In the genomic region with DNA sequence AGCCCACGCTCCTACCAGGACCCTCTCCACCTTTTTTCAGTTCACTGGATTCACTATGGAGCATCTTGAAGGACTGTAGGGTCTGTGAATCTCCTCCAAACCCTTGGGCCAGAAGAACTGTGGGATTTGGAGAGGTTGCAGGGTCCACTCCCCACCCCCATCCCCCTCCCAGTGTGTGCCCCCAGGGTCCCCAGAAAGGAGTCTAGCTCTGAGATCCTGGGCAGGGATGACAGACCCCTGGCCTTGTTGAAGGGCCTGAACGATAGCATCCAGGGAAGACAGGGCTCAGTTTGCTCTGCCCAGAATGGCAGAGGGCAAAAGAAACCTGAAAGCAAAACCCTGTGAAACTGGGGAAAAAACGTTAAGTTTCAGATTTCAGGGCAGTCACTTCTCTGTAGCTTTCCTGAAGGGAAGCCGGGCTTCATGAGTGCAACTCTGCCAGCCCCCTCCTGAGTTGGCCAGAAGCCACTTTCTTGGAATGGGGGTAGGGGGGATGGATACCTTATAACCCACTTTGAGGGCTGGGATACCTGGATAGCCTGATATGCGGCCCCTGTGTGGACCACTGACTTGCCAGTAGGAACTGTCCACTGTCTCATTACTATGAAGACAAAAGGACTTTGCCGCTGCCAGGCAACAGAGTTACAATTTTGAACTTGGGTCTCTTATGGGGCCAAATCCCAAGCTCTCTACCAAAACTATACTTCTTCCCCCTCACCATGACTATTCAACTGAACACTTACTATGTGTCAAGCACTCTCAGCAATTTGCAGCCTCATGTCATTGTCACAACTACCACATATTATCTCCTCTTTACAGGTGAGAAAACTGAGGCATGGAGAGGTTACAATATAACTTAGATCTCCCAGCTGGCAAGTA, we compare ENCODE assay signal across 7 cellular contexts. TPM values are rescaled to one million over a fixed set of nuclear protein-coding genes. Genes with fewer than 3 reads are reported as not detected.
DNase-seq lines count a peak whose midpoint lies in the region; ATAC-seq and TF ChIP-seq lines count a peak whose summit lies in the region.

No MANE protein-coding gene starts in this region.

- H3K4me1 ChIP-seq in HCT116 (ENCODE audit: control insufficient read depth in 1 of 2, insufficient read depth in 2 of 2, low read length in 2 of 2) = peaks cover 14 to 44% of the 10 kb centered on the region in 2 experiments

- H4K20me1 ChIP-seq in HCT116 (ENCODE audit: insufficient read depth) = no peaks in the 10 kb centered on the region

- DNase-seq in HCT116 (ENCODE audit: low read depth, low spot score) (no peak), fibroblast of villous mesenchyme (ENCODE audit: low read depth) (no peak), NCI-H2029 (lab: John Stamatoyannopoulos, UW) (no peak), OCI-M1 (lab: John Stamatoyannopoulos, UW) (no peak)

- H3K4me3 ChIP-seq in HCT116 (replicated peaks in 1 of 2; ENCODE audit: low read depth in 1 of 2, low read length in 2 of 2) (no peak overlapping the region), WI38 (ENCODE audit: low read depth, low read length) (peak overlapping the region; percentile 71; the same call in 1 of the 2 replicates), fibroblast of villous mesenchyme (ENCODE audit: low read depth, low read length) (peak overlapping the region; percentile 74), skin epidermis (peak overlapping the region in 4 of 7 experiments; percentile 65 to 75 (median 70))

- TF ChIP-seq RAD21 in HCT116 (IDR thresholded peaks at IDR 0.05; ENCODE audit: low read depth) = no peak

- no peaks in the 10 kb centered on the region for H3K9me2 ChIP-seq in HCT116 (ENCODE audit: insufficient read depth)

- no peaks in the 10 kb centered on the region for H3K27me3 ChIP-seq in HCT116 (ENCODE audit: insufficient read depth, low read length)

- BruUV-seq in HCT116 (replicated peaks; lab: Mats Ljungman, UMichigan) = no TSS peak

- POLR2A ChIA-PET in HCT116 (lab: Charles Lee) = interaction anchor here (1.7 kb wide), 1 partner anchor 44 kb away, joined by 19 read pairs; a partner anchor contains a TSS

- H3K9me3 ChIP-seq in HCT116 (ENCODE audit: control insufficient read depth in 1 of 2, insufficient read depth in 1 of 2, low read depth in 1 of 2, low read length in 2 of 2) = no peaks in the 10 kb centered on the region

- CTCF ChIA-PET in HCT116 (lab: Charles Lee) = interaction anchor here (0.9 to 1.5 kb wide), 4 partner anchors 40 to 419 kb away, joined by 3 to 4 read pairs (median 4); a partner anchor contains a TSS

- no peak overlapping the region for H3K27ac ChIP-seq in HCT116 (ENCODE audit: low read depth, low read length)
- H3K27ac ChIP-seq in skin epidermis = peak overlapping the region in 18 of 21 experiments; percentile 49 to 97 (median 92)

- H3K4me2 ChIP-seq in HCT116 (ENCODE audit: low read length) = peak overlapping the region; percentile 93; the same call in 1 of the 2 replicates

- no peak overlapping the region for H3K9ac ChIP-seq in HCT116 (ENCODE audit: low read length)

- H2AFZ ChIP-seq in HCT116 (ENCODE audit: low read depth, low read length, poor library complexity, severe bottlenecking) = no peak overlapping the region

- H3K36me3 ChIP-seq in HCT116 (ENCODE audit: control insufficient read depth in 1 of 2, insufficient read depth in 2 of 2, low read length in 2 of 2) = no peaks in the 10 kb centered on the region

- intact Hi-C loops in HCT116 (cut with micrococcal nuclease) = loop anchor here (5.0 kb wide), 1 partner anchor 266 kb away; a partner anchor contains a TSS

- ATAC-seq in HCT116 (no peak), HG03095 (IDR thresholded peaks at IDR 0.05; ENCODE audit: unreplicated experiment) (no peak)

- no peak for TF ChIP-seq CTCF in HCT116 (IDR thresholded peaks at IDR 0.05 in 2 of 3, conservative IDR thresholded peaks at IDR 0.05 in 1 of 3; ENCODE audit: borderline replicate concordance in 1 of 3, insufficient read depth in 1 of 3, low read depth in 2 of 3, low read length in 2 of 3)
- no peak for TF ChIP-seq CTCF in WI38 (IDR thresholded peaks at IDR 0.05; ENCODE audit: low read depth, low read length)
- TF ChIP-seq CTCF in fibroblast of villous mesenchyme (IDR thresholded peaks at IDR 0.05; ENCODE audit: insufficient read depth, low read depth, low read length) = no peak

- peaks cover 11% of the 10 kb centered on the region for H3K79me2 ChIP-seq in HCT116 (ENCODE audit: insufficient read depth, low read length)

- no peak for TF ChIP-seq POLR2A in HCT116 (IDR thresholded peaks at IDR 0.05; ENCODE audit: borderline replicate concordance, extremely low read depth, insufficient read depth, insufficient read length)

- RAD21 ChIA-PET in HCT116 (lab: Charles Lee; ENCODE audit: low non-redundant PET in 1 of 2, low total read pairs in 2 of 2, uncharacterized antibody in 2 of 2, unreplicated experiment in 2 of 2) = interaction anchor here (0.8 to 1.5 kb wide), 3 partner anchors 12 to 276 kb away, joined by 3 to 4 read pairs (median 3); a partner anchor contains a TSS

TF ChIP-seq in HCT116, 20 proteins besides CTCF, POLR2A, EP300 and RAD21:
- TF ChIP-seq POLR2AphosphoS5 (IDR thresholded peaks at IDR 0.05; ENCODE audit: low read depth, low read length) (no peak), EGR1 (IDR thresholded peaks at IDR 0.05; ENCODE audit: low read depth) (no peak), ZFX (IDR thresholded peaks at IDR 0.05) (no peak), EZH2 (IDR thresholded peaks at IDR 0.05) (no peak), FOSL1 (IDR thresholded peaks at IDR 0.05; ENCODE audit: low read depth) (no peak), ELF1 (IDR thresholded peaks at IDR 0.05; ENCODE audit: borderline replicate concordance, low read depth) (no peak), CEBPB (IDR thresholded peaks at IDR 0.05; ENCODE audit: low read depth) (no peak), SIN3A (IDR thresholded peaks at IDR 0.05; ENCODE audit: low read depth) (no peak), EZH2phosphoT487 (IDR thresholded peaks at IDR 0.05; ENCODE audit: borderline replicate concordance) (no peak), JUND (IDR thresholded peaks at IDR 0.05) (no peak), ZNF274 (IDR thresholded peaks at IDR 0.05; ENCODE audit: low read depth, low read length) (no peak), SRF (IDR thresholded peaks at IDR 0.05; ENCODE audit: low read depth) (no peak), SP1 (IDR thresholded peaks at IDR 0.05; ENCODE audit: low read depth) (no peak), CBX3 (IDR thresholded peaks at IDR 0.05; ENCODE audit: low read depth) (no peak)
- TF ChIP-seq, protein P1, sequence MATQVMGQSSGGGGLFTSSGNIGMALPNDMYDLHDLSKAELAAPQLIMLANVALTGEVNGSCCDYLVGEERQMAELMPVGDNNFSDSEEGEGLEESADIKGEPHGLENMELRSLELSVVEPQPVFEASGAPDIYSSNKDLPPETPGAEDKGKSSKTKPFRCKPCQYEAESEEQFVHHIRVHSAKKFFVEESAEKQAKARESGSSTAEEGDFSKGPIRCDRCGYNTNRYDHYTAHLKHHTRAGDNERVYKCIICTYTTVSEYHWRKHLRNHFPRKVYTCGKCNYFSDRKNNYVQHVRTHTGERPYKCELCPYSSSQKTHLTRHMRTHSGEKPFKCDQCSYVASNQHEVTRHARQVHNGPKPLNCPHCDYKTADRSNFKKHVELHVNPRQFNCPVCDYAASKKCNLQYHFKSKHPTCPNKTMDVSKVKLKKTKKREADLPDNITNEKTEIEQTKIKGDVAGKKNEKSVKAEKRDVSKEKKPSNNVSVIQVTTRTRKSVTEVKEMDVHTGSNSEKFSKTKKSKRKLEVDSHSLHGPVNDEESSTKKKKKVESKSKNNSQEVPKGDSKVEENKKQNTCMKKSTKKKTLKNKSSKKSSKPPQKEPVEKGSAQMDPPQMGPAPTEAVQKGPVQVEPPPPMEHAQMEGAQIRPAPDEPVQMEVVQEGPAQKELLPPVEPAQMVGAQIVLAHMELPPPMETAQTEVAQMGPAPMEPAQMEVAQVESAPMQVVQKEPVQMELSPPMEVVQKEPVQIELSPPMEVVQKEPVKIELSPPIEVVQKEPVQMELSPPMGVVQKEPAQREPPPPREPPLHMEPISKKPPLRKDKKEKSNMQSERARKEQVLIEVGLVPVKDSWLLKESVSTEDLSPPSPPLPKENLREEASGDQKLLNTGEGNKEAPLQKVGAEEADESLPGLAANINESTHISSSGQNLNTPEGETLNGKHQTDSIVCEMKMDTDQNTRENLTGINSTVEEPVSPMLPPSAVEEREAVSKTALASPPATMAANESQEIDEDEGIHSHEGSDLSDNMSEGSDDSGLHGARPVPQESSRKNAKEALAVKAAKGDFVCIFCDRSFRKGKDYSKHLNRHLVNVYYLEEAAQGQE (IDR thresholded peaks at IDR 0.05; ENCODE audit: low read depth) = no peak
- TF ChIP-seq, protein P2, sequence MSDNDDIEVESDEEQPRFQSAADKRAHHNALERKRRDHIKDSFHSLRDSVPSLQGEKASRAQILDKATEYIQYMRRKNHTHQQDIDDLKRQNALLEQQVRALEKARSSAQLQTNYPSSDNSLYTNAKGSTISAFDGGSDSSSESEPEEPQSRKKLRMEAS (IDR thresholded peaks at IDR 0.05) = no peak

RNA-seq across cellular contexts. Expression of a gene that starts 1.6 kb away (rescaled TPM):
- total RNA-seq in HCT116 (2021; ENCODE audit: unreplicated experiment) (4.5 TPM), fibroblast of villous mesenchyme (0.86 and 0.97 TPM in 2 replicates)
- polyA plus RNA-seq in HCT116 (2012) = 5.0 and 5.1 TPM in 2 replicates

RNA-seq across cellular contexts. Expression of a gene that starts 3.7 kb away (rescaled TPM):
- 87.3 TPM for total RNA-seq in HCT116 (2021; ENCODE audit: unreplicated experiment)
- polyA plus RNA-seq in HCT116 (2012) = 79.5 and 97.2 TPM in 2 replicates
- 19.0 and 26.7 TPM in 2 replicates for total RNA-seq in fibroblast of villous mesenchyme

RNA-seq across cellular contexts. Expression of a gene that starts 43.9 kb away (rescaled TPM):
- total RNA-seq in HCT116 (2021; ENCODE audit: unreplicated experiment) (20.5 TPM), fibroblast of villous mesenchyme (8.6 and 10.0 TPM in 2 replicates)
- polyA plus RNA-seq in HCT116 (2012) = 11.3 and 15.1 TPM in 2 replicates

RNA-seq across cellular contexts. Expression of a gene that starts 45.7 kb away (rescaled TPM):
- 10.1 TPM for total RNA-seq in HCT116 (2021; ENCODE audit: unreplicated experiment)
- 9.5 and 10.5 TPM in 2 replicates for polyA plus RNA-seq in HCT116 (2012)
- 9.1 and 13.5 TPM in 2 replicates for total RNA-seq in fibroblast of villous mesenchyme

Comparison
In these comparisons a context has a peak if more than half of its experiments do, and no peak if none do; other contexts are left out.
1. H3K4me3 ChIP-seq: peak in WI38 (single experiment), fibroblast of villous mesenchyme (single experiment) and skin epidermis (4 of 7); none in HCT116 (0 of 2).